Comparison of ENCODE assay signal across 21 cellular contexts in the genomic region with DNA sequence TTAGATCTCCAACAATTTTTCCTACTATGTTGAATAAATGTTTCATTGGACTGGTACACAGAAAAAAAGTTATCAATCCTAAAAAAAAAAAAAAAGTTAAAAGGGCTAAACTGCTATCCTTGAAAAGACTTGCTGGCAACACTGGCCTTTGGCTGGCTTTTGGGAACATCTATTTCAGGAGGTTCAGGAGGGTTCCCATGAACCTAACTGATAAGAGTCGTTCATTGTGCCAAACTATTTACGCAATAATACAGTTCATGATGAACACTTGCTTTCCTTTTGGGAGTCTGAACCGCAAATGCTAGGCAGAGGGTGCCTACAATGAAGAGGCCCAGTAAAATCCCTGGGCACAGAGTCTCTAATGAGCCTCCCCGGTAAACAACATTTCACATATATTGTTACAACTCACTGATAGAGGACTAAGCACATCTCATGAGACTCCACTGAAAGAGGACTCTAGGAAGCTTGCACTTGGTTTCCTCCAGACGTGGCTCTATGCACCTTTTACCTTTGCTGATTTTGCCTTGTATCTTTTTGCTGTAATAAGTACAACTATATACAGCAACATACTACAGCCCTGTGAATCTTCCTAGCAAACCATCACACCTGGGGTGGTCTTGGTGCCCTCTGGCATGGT. TPM values are rescaled to one million over a fixed set of nuclear protein-coding genes. Genes with fewer than 3 reads are reported as not detected.
DNase-seq lines count a peak whose midpoint lies in the region; ATAC-seq, FAIRE-seq and TF ChIP-seq lines count a peak whose summit lies in the region.
"Had no signal": no experiment of that assay in that cellular context is flagged by ENCODE, and none has a peak within 500 bp of the region (broad histone marks: within the 10 kb centered on the region; RNA-seq: fewer than 3 reads in every experiment).

No MANE protein-coding gene starts in this region.

- H2AFZ ChIP-seq in neuronal stem cell (ENCODE audit: low read length), result no peak overlapping the region
- no peak overlapping the region for H2AFZ ChIP-seq in hepatocyte
- H2AFZ ChIP-seq: GM23248 had no signal

- 27 to 43% (median 37%) methylated on average over 5 of the region's 5 CpGs for WGBS in adrenal gland, 4 donors
- WGBS in right cardiac atrium, result 43% methylated on average over 5 of the region's 5 CpGs
- 45 to 59% methylated on average over 5 of the region's 5 CpGs for WGBS in pancreas, 2 donors
- no CpG with 5 or more reads among the region's 5 CpGs for WGBS in neuronal stem cell (ENCODE audit: extremely low coverage in 2 of 2, insufficient read length in 2 of 2, insufficient replicate concordance in 1 of 2), 2 donors
- WGBS in hepatocyte (ENCODE audit: low lambda C conversion rate, missing lambda C conversion rate), result 91% methylated on average over 5 of the region's 5 CpGs

- H3K4ac ChIP-seq in neuronal stem cell (ENCODE audit: low read length), result no peak overlapping the region

- no peak overlapping the region for H3K14ac ChIP-seq in neuronal stem cell (ENCODE audit: low read length)

- no peak overlapping the region for H2BK12ac ChIP-seq in neuronal stem cell (ENCODE audit: low read length)

- no peaks in the 10 kb centered on the region for H3K9me2 ChIP-seq in hepatocyte (replicated peaks; ENCODE audit: insufficient read depth)

- peaks cover 50% of the 10 kb centered on the region for H3K36me3 Mint-ChIP-seq in CD8-positive, alpha-beta T cell

- no peak for FAIRE-seq in pancreas (lab: Jason Lieb, UNC)
- FAIRE-seq: A204.1, GM12891, GM18507 had no signal

- peak; percentile 78 to 94 (median 87) for DNase-seq in adrenal gland
- DNase-seq in fibroblast of pulmonary artery (ENCODE audit: low read depth), result peak; percentile 53
- DNase-seq in right cardiac atrium, result peak; percentile 68 to 85 (median 72)
- DNase-seq in pancreas, result peak in 3 of 6 donors; percentile 15 to 36 (median 24)
- DNase-seq in neuronal stem cell (ENCODE audit: low spot score), result no peak
- DNase-seq in substantia nigra (lab: John Stamatoyannopoulos, UW), result no peak
- DNase-seq in CD8-positive, alpha-beta T cell, result no peak
- DNase-seq in hepatocyte (ENCODE audit: low spot score), result no peak
- DNase-seq: C1 segment of cervical spinal cord; GF-D8; GM23248; KBM-7; NCI-H1436; NCI-H2029 treated with DMSO at 0.1 percent for 48 hours; NCI-H2171 treated with DMSO at 0.1 percent for 48 hours; NCI-H446 treated with DMSO at 0.1 percent for 48 hours; NK-92 treated with Interleukin-12 subunit alpha and Interleukin-12 subunit beta, amount 100 ng/mL, for 24 hours; OCI-M1 had no signal

- peak in 1 of 2 donors; percentile 49 for TF ChIP-seq POLR2A in adrenal gland (IDR thresholded peaks at IDR 0.05)

- no peak for TF ChIP-seq CTCF in adrenal gland (IDR thresholded peaks at IDR 0.05)
- TF ChIP-seq CTCF in fibroblast of pulmonary artery (IDR thresholded peaks at IDR 0.05; ENCODE audit: low read length, missing control alignments), result no peak
- no peak for TF ChIP-seq CTCF in pancreas (IDR thresholded peaks at IDR 0.05)
- no peak for TF ChIP-seq CTCF in CD8-positive, alpha-beta T cell (IDR thresholded peaks at IDR 0.05)
- TF ChIP-seq CTCF in hepatocyte (IDR thresholded peaks at IDR 0.05; ENCODE audit: poor library complexity), result no peak

- no peak overlapping the region for H2BK120ac ChIP-seq in neuronal stem cell (ENCODE audit: low read depth, low read length)

- no peak overlapping the region for H4K8ac ChIP-seq in neuronal stem cell (ENCODE audit: low read depth, low read length)

- intact Hi-C loops in adrenal gland (cut with DNase I) (no loop called here), right cardiac atrium (cut with DNase I) (no loop called here), pancreas (cut with DNase I) (no loop called here)
- intact Hi-C loops in CD8-positive, alpha-beta T cell (cut with DNase I, micrococcal nuclease), result no loop called here

- no peaks in the 10 kb centered on the region for H3K9me3 Mint-ChIP-seq in CD8-positive, alpha-beta T cell

- no peak overlapping the region for H3K23ac ChIP-seq in neuronal stem cell (ENCODE audit: low read depth, low read length, poor library complexity)

- H3K4me3 ChIP-seq in adrenal gland, result no peak overlapping the region
- no peak overlapping the region for H3K4me3 ChIP-seq in fibroblast of pulmonary artery (replicated peaks; ENCODE audit: low read depth, low read length)
- no peak overlapping the region for H3K4me3 ChIP-seq in right cardiac atrium (ENCODE audit: low read length)
- H3K4me3 ChIP-seq in pancreas, result no peak overlapping the region
- H3K4me3 ChIP-seq in neuronal stem cell (ENCODE audit: low read length in 2 of 2), result no peak overlapping the region
- no peak overlapping the region for H3K4me3 ChIP-seq in CD8-positive, alpha-beta T cell (ENCODE audit: low read depth, low read length)
- H3K4me3 ChIP-seq in hepatocyte, result no peak overlapping the region
- H3K4me3 ChIP-seq: GM23248 had no signal

- ATAC-seq in right cardiac atrium (peak; percentile 96), pancreas (peak; percentile 69 to 92 (median 76))
- no peak for ATAC-seq in CD8-positive, alpha-beta T cell

- H4K20me1 ChIP-seq in hepatocyte (ENCODE audit: insufficient read depth, poor library complexity, severe bottlenecking), result no peaks in the 10 kb centered on the region

- H2BK15ac ChIP-seq in neuronal stem cell (ENCODE audit: low read length), result no peak overlapping the region

- H3K27me3 Mint-ChIP-seq in CD8-positive, alpha-beta T cell (ENCODE audit: low read depth), result no peaks in the 10 kb centered on the region

- no peak overlapping the region for H3K18ac ChIP-seq in neuronal stem cell (ENCODE audit: low read length)

- H3K9ac ChIP-seq in neuronal stem cell (ENCODE audit: low read depth, low read length, poor library complexity), result no peak overlapping the region
- H3K9ac ChIP-seq: GM23248 had no signal

- H3K4me1 ChIP-seq in adrenal gland (replicated peaks in 1 of 2) (peaks cover 21 to 42% of the 10 kb centered on the region in 2 donors), right cardiac atrium (ENCODE audit: control insufficient read depth, insufficient read depth, low read length) (peaks cover 6% of the 10 kb centered on the region), pancreas (peaks cover 3 to 6% (median 4%) of the 10 kb centered on the region in 3 donors), neuronal stem cell (ENCODE audit: control insufficient read depth in 2 of 2, insufficient read depth in 1 of 2, low read depth in 1 of 2, low read length in 2 of 2) (no peaks in the 10 kb centered on the region), hepatocyte (ENCODE audit: insufficient read depth) (no peaks in the 10 kb centered on the region)
- H3K4me1 ChIP-seq in CD8-positive, alpha-beta T cell (ENCODE audit: insufficient read depth, low read length), result no peaks in the 10 kb centered on the region

- no peak overlapping the region for H4K91ac ChIP-seq in neuronal stem cell (ENCODE audit: low read depth, low read length, poor library complexity)

- H3K4me3 Mint-ChIP-seq in CD8-positive, alpha-beta T cell, result no peak overlapping the region

- no peak overlapping the region for H3K4me2 ChIP-seq in neuronal stem cell (ENCODE audit: insufficient read depth, low read length, poor library complexity, severe bottlenecking)
- H3K4me2 ChIP-seq in hepatocyte, result no peak overlapping the region

- H3K27ac Mint-ChIP-seq in CD8-positive, alpha-beta T cell, result no peak overlapping the region

- H3K9me3 ChIP-seq in adrenal gland (replicated peaks in 1 of 3), result no peaks in the 10 kb centered on the region
- no peaks in the 10 kb centered on the region for H3K9me3 ChIP-seq in right cardiac atrium (ENCODE audit: control insufficient read depth, low read length)
- H3K9me3 ChIP-seq in pancreas, result no peaks in the 10 kb centered on the region
- no peaks in the 10 kb centered on the region for H3K9me3 ChIP-seq in neuronal stem cell (replicated peaks in 1 of 2; ENCODE audit: control insufficient read depth in 2 of 2, insufficient read depth in 1 of 2, low read depth in 1 of 2, low read length in 2 of 2)
- no peaks in the 10 kb centered on the region for H3K9me3 ChIP-seq in CD8-positive, alpha-beta T cell (ENCODE audit: low read length)
- no peaks in the 10 kb centered on the region for H3K9me3 ChIP-seq in hepatocyte (ENCODE audit: low read depth)

- H2BK5ac ChIP-seq in neuronal stem cell (ENCODE audit: low read length), result no peak overlapping the region

- peak overlapping the region in 4 of 5 donors; percentile 41 to 83 (median 68) for H3K27ac ChIP-seq in adrenal gland
- peak overlapping the region; percentile 90 for H3K27ac ChIP-seq in right cardiac atrium (ENCODE audit: low read length)
- no peak overlapping the region for H3K27ac ChIP-seq in pancreas
- H3K27ac ChIP-seq in neuronal stem cell (replicated peaks; ENCODE audit: low read length), result no peak overlapping the region
- H3K27ac ChIP-seq in substantia nigra (ENCODE audit: low read depth, low read length, poor library complexity, severe bottlenecking), result no peak overlapping the region
- H3K27ac ChIP-seq in CD8-positive, alpha-beta T cell (ENCODE audit: low read depth, low read length), result no peak overlapping the region
- no peak overlapping the region for H3K27ac ChIP-seq in hepatocyte
- H3K27ac ChIP-seq: GM23248 had no signal

- H3K4me1 Mint-ChIP-seq in CD8-positive, alpha-beta T cell (ENCODE audit: low read depth), result no peaks in the 10 kb centered on the region

- no peaks in the 10 kb centered on the region for H3K79me1 ChIP-seq in neuronal stem cell (ENCODE audit: low read depth, low read length)

- H3K27me3 ChIP-seq in adrenal gland (no peaks in the 10 kb centered on the region), right cardiac atrium (ENCODE audit: control insufficient read depth, insufficient read depth) (no peaks in the 10 kb centered on the region), pancreas (no peaks in the 10 kb centered on the region), neuronal stem cell (ENCODE audit: control insufficient read depth in 3 of 3, insufficient read depth in 3 of 3, low read depth in 1 of 3, low read length in 3 of 3) (no peaks in the 10 kb centered on the region), hepatocyte (no peaks in the 10 kb centered on the region)
- H3K27me3 ChIP-seq in CD8-positive, alpha-beta T cell (ENCODE audit: insufficient read depth, low read length), result no peaks in the 10 kb centered on the region

- CTCF ChIA-PET in CD8-positive, alpha-beta T cell (lab: Charles Lee), result interaction anchor here (0.7 kb wide), 1 partner anchor 162 kb away, joined by 5 read pairs; no protein-coding TSS in a partner anchor

- no peak overlapping the region for H2AK5ac ChIP-seq in neuronal stem cell (ENCODE audit: low read depth, low read length)

- no peaks in the 10 kb centered on the region for H3K79me2 ChIP-seq in hepatocyte

- H3K36me3 ChIP-seq in adrenal gland (replicated peaks in 1 of 2) (peaks cover 0 to 6% of the 10 kb centered on the region in 2 donors), pancreas (no peaks in the 10 kb centered on the region), neuronal stem cell (replicated peaks in 1 of 2; ENCODE audit: control insufficient read depth in 2 of 2, insufficient read depth in 2 of 2, low read length in 2 of 2) (peaks cover 0 to 2% of the 10 kb centered on the region in 2 donors), hepatocyte (replicated peaks; ENCODE audit: insufficient read depth, low read depth) (no peaks in the 10 kb centered on the region)
- H3K36me3 ChIP-seq in CD8-positive, alpha-beta T cell (ENCODE audit: insufficient read depth, low read length), result peaks cover 17% of the 10 kb centered on the region

- POLR2A ChIA-PET in CD8-positive, alpha-beta T cell (lab: Charles Lee), result no interaction called here

RNA-seq across cellular contexts. Expression of gene ZFAND4, which starts 45.0 kb away (rescaled TPM):
- total RNA-seq in adrenal gland (10 to 100 TPM; 14.3 to 48.7 (median 31.7) TPM), right cardiac atrium (10 to 100 TPM; 16.3 to 20.6 (median 18.6) TPM), pancreas (10 to 100 TPM in 1 of 6 donors, 1 to 10 TPM in 5; 4.7 to 11.0 (median 7.7) TPM), hepatocyte (12.0 and 12.7 TPM in 2 replicates)
- polyA plus RNA-seq in adrenal gland (10 to 100 TPM in 1 of 3 donors, 1 to 10 TPM in 2; 7.1 to 12.4 (median 8.5) TPM), right cardiac atrium (5.4 TPM), pancreas (1 to 10 TPM; 2.2 to 4.0 TPM), hepatocyte (4.9 and 8.6 TPM in 2 replicates)
- polyA plus RNA-seq in neuronal stem cell (2013, experiment 1 of 2), result 8.6 TPM
- 9.3 TPM for polyA plus RNA-seq in neuronal stem cell (2013, experiment 2 of 2)
- total RNA-seq in CD8-positive, alpha-beta T cell, result 10 to 100 TPM; 34.7 to 36.6 TPM

Comparison
In these comparisons a context has a peak if more than half of its experiments do, and no peak if none do; other contexts are left out.
1. DNase-seq: peak in adrenal gland (7 of 7), fibroblast of pulmonary artery (single experiment) and right cardiac atrium (3 of 3); none in neuronal stem cell (single experiment), substantia nigra (0 of 49), CD8-positive, alpha-beta T cell (0 of 7) and hepatocyte (single experiment).
2. H3K27ac ChIP-seq: peak in adrenal gland (4 of 5) and right cardiac atrium (single experiment); none in pancreas (0 of 4), neuronal stem cell (single experiment), substantia nigra (single experiment), CD8-positive, alpha-beta T cell (single experiment) and hepatocyte (single experiment).